10 cellular contexts compared by ENCODE assay signal in the genomic region with DNA sequence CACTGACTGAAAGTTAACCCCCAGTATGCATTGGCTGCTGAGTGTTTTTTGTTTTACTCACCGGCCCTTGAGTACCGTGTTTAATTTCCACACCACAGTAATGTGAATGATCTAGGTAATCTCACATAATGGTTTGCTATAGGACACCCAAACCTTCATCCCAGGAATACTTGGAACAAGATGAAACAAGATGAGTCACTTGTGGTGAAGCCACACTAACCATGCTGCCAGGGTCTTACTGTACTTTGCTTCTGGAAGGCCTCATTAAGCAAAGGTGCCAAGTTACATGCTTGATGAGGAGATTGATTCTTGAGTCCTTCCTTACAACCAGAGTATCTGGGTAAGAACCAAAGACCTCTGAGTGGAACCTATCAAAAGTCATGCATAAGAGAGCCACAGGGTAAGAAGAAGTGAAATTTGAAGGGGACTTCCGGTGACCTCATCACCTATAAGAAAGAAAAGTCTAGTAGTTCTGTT.
DNase-seq lines count a peak whose midpoint lies in the region; ATAC-seq and TF ChIP-seq lines count a peak whose summit lies in the region.
"Had no signal": no experiment of that assay in that cellular context is flagged by ENCODE, and none has a peak within 500 bp of the region (broad histone marks: within the 10 kb centered on the region; RNA-seq: fewer than 3 reads in every experiment).

No MANE protein-coding gene starts in this region.

- H3K4me1 ChIP-seq in SJCRH30 (peaks cover 25% of the 10 kb centered on the region), lower lobe of right lung (no peaks in the 10 kb centered on the region)

- peak overlapping the region; percentile 91 for H3K27ac Mint-ChIP-seq in HFFc6

- no peaks in the 10 kb centered on the region for H3K9me3 Mint-ChIP-seq in HFFc6

- no peaks in the 10 kb centered on the region for H3K27me3 ChIP-seq in SJCRH30
- no peaks in the 10 kb centered on the region for H3K27me3 ChIP-seq in lower lobe of right lung (ENCODE audit: low read depth)

- no peaks in the 10 kb centered on the region; the same call in 1 of the 2 replicates for H3K36me3 ChIP-seq in SJCRH30
- H3K36me3 ChIP-seq in lower lobe of right lung, result no peaks in the 10 kb centered on the region
- H3K36me3 ChIP-seq: thoracic aorta had no signal

- H3K4me3 ChIP-seq in SJCRH30 (no peak overlapping the region), lower lobe of right lung (no peak overlapping the region)
- H3K4me3 ChIP-seq: SK-N-MC, thoracic aorta had no signal

- no peak overlapping the region for H3K4me3 Mint-ChIP-seq in HFFc6

- intact Hi-C loops in lower lobe of right lung (cut with DNase I), result no loop called here

- no peaks in the 10 kb centered on the region for H3K36me3 Mint-ChIP-seq in HFFc6 (ENCODE audit: low read depth)

- no peaks in the 10 kb centered on the region; the same call in 1 of the 2 replicates for H3K27me3 Mint-ChIP-seq in HFFc6 (ENCODE audit: insufficient read depth)

- peak; percentile 33 for DNase-seq in HFFc6
- peak; percentile 56 to 80 for DNase-seq in SJCRH30
- peak; percentile 80 for DNase-seq in non-pigmented ciliary epithelial cell (ENCODE audit: low read depth)
- DNase-seq in NOMO-1 treated with dmso at 0.1 percent for 144 hours (lab: John Stamatoyannopoulos, UW; ENCODE audit: unreplicated experiment), result no peak
- no peak for DNase-seq in GDM1 (lab: John Stamatoyannopoulos, UW)
- DNase-seq in lower lobe of right lung, result no peak
- DNase-seq: retina had no signal

- H3K4me1 Mint-ChIP-seq in HFFc6 (ENCODE audit: low read depth), result peaks cover 29% of the 10 kb centered on the region

- TF ChIP-seq CTCF in HFFc6 (IDR thresholded peaks at IDR 0.05) (no peak), lower lobe of right lung (IDR thresholded peaks at IDR 0.05) (no peak)

- ATAC-seq in GM18858 (IDR thresholded peaks at IDR 0.05; ENCODE audit: unreplicated experiment) (peak; percentile 69), lower lobe of right lung (no peak)

- H3K27ac ChIP-seq in SJCRH30 (no peak overlapping the region), lower lobe of right lung (no peak overlapping the region)
- H3K27ac ChIP-seq: SK-N-MC, thoracic aorta had no signal

- 0 out of 2 replicates have a peak, but pooled peaks cover under 1% of the 10 kb centered on the region for H3K9me3 ChIP-seq in SJCRH30 (replicated peaks)
- H3K9me3 ChIP-seq in lower lobe of right lung, result no peaks in the 10 kb centered on the region
- H3K9me3 ChIP-seq: thoracic aorta had no signal

Comparison
In these comparisons a context has a peak if more than half of its experiments do, and no peak if none do; other contexts are left out.
1. DNase-seq: peak in HFFc6 (single experiment), SJCRH30 (2 of 2) and non-pigmented ciliary epithelial cell (single experiment); none in NOMO-1 treated with dmso at 0.1 percent for 144 hours (single experiment), GDM1 (single experiment) and lower lobe of right lung (single experiment).